ENCODE assay signal across 11 cellular contexts in the genomic region with DNA sequence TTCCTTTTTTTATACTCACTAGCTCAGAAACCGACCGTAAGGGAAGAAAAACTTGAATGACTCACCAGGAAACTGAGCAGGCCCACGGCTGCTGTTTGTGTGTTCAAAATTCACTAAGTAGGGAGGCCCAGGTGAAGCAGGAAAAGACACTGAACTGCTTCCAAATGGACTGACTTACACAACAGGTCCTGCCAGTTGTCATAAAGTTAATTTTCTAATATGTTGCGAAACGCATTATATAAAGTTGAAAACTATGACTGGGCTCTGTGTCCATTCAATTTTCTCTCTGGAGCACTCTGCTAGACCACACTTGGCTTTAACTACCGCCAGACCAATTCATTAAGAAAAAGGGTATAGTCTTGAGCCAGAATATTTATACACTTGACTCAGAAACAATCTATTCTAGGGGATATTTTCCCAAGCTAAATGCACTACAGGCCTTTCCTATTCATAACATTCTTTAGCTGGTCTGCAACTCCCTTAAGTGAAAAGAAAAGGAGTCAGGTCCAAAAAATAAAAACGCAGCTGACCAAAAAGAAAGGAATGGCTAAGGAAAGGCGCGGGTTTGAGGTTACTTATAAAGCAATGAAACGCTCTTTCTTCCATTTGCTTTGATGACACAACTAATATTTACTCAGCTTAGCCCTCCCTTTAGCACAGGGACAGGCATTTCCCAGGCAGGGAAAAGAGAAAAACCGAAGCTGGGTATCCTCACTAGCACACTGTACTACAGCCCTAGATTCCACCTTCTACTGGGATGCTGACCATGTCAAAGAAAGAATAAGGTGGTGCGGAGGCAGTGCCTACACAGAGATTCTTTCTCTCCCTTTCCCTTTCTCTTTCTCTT.
A peak's percentile ranks its signal among the peaks of the same experiment; 100 is the strongest.
DNase-seq lines count a peak whose midpoint lies in the region; FAIRE-seq and TF ChIP-seq lines count a peak whose summit lies in the region.
"Had no signal": no experiment of that assay in that cellular context is flagged by ENCODE, and none has a peak within 500 bp of the region (broad histone marks: within the 10 kb centered on the region; RNA-seq: fewer than 3 reads in every experiment).

No MANE protein-coding gene starts in this region.

- H3K27ac Mint-ChIP-seq in astrocyte (ENCODE audit: unreplicated experiment) (peak overlapping the region; percentile 66), chondrocyte (ENCODE audit: unreplicated experiment) (no peak overlapping the region)
- no peak overlapping the region for H3K27ac Mint-ChIP-seq in T-helper 2 cell treated with Interferon-gamma antibody and Interleukin-4, amounts not matched to agents 5 μg/mL and 100 μg/mL, for 36 hours
- H3K27ac Mint-ChIP-seq in activated naive CD4-positive, alpha-beta T cell treated with anti-CD3 and anti-CD28 coated beads, Interleukin-2, amount 10 ng/mL, durations not matched to agents 7 days and 5 days = no peak overlapping the region
- H3K27ac Mint-ChIP-seq: effector memory CD8-positive, alpha-beta T cell; nephron progenitor cell had no signal

- TF ChIP-seq CTCF in astrocyte (IDR thresholded peaks at IDR 0.05; ENCODE audit: insufficient read depth, low read depth, low read length) (no peak), keratinocyte (optimal IDR thresholded peaks at IDR 0.05 in 1 of 3, IDR thresholded peaks at IDR 0.05 in 1 of 3, conservative IDR thresholded peaks at IDR 0.05 in 1 of 3; ENCODE audit: extremely low read depth in 1 of 3, insufficient read depth in 2 of 3, low read length in 3 of 3) (no peak), chondrocyte (IDR thresholded peaks at IDR 0.05) (no peak)

- no peaks in the 10 kb centered on the region for H3K79me2 ChIP-seq in astrocyte (ENCODE audit: insufficient read depth, low read length)
- no peaks in the 10 kb centered on the region for H3K79me2 ChIP-seq in keratinocyte (ENCODE audit: control insufficient read depth, insufficient read depth, low read length)

- CTCF ChIA-PET in activated naive CD4-positive, alpha-beta T cell treated with anti-CD3 and anti-CD28 coated beads, Interleukin-2, amount 10 ng/mL, durations not matched to agents 7 days and 5 days (lab: Charles Lee) = no interaction called here

- H3K4me2 ChIP-seq in astrocyte (ENCODE audit: low read length) (peak overlapping the region; percentile 69), keratinocyte (ENCODE audit: control insufficient read depth, extremely low read depth, insufficient read depth, low read depth, low read length) (peak overlapping the region; percentile 55)

- H3K4me1 Mint-ChIP-seq in astrocyte (ENCODE audit: low read depth, unreplicated experiment) (peaks cover 19% of the 10 kb centered on the region), chondrocyte (ENCODE audit: low read depth) (no peaks in the 10 kb centered on the region)
- peaks cover 6% of the 10 kb centered on the region for H3K4me1 Mint-ChIP-seq in T-helper 2 cell treated with Interferon-gamma antibody and Interleukin-4, amounts not matched to agents 5 μg/mL and 100 μg/mL, for 36 hours (ENCODE audit: low read depth)
- peaks cover 7% of the 10 kb centered on the region for H3K4me1 Mint-ChIP-seq in activated naive CD4-positive, alpha-beta T cell treated with anti-CD3 and anti-CD28 coated beads, Interleukin-2, amount 10 ng/mL, durations not matched to agents 7 days and 5 days
- H3K4me1 Mint-ChIP-seq: nephron progenitor cell had no signal

- FAIRE-seq in astrocyte (lab: Jason Lieb, UNC) (no peak), keratinocyte (lab: Jason Lieb, UNC) (peak; percentile 94)

- no peaks in the 10 kb centered on the region for H3K27me3 Mint-ChIP-seq in astrocyte (ENCODE audit: low read depth, unreplicated experiment)
- no peaks in the 10 kb centered on the region for H3K27me3 Mint-ChIP-seq in T-helper 2 cell treated with Interferon-gamma antibody and Interleukin-4, amounts not matched to agents 5 μg/mL and 100 μg/mL, for 36 hours (ENCODE audit: low read depth)
- no peaks in the 10 kb centered on the region for H3K27me3 Mint-ChIP-seq in chondrocyte (ENCODE audit: low read depth)
- H3K27me3 Mint-ChIP-seq in activated naive CD4-positive, alpha-beta T cell treated with anti-CD3 and anti-CD28 coated beads, Interleukin-2, amount 10 ng/mL, durations not matched to agents 7 days and 5 days = no peaks in the 10 kb centered on the region
- H3K27me3 Mint-ChIP-seq: effector memory CD8-positive, alpha-beta T cell had no signal

- dilution Hi-C loops in keratinocyte (cut with MboI; ENCODE audit: extremely low pct_ligation_motif_present, low sequenced_read_pairs) = no loop called here

- H3K4me3 ChIP-seq in astrocyte (ENCODE audit: insufficient read depth, low read depth, low read length) (no peak overlapping the region), keratinocyte (ENCODE audit: control insufficient read depth in 2 of 3, extremely low read depth in 1 of 3, insufficient read depth in 2 of 3, low read depth in 1 of 3, low read length in 3 of 3) (no peak overlapping the region), subcutaneous abdominal adipose tissue (ENCODE audit: low read depth in 1 of 5, low read length in 5 of 5) (peak overlapping the region in 1 of 5 donors; percentile 13)

- no peaks in the 10 kb centered on the region for H3K9me1 ChIP-seq in keratinocyte (ENCODE audit: control insufficient read depth, extremely low read depth, insufficient read depth, low read length)

- H3K9me3 ChIP-seq in astrocyte (ENCODE audit: insufficient read depth, low read depth, low read length) (no peaks in the 10 kb centered on the region), keratinocyte (ENCODE audit: control insufficient read depth, low read depth, low read length) (no peaks in the 10 kb centered on the region), subcutaneous abdominal adipose tissue (ENCODE audit: control insufficient read depth in 5 of 5, low read length in 5 of 5) (no peaks in the 10 kb centered on the region)

- H4K20me1 ChIP-seq in astrocyte (ENCODE audit: insufficient read depth, low read length) (no peaks in the 10 kb centered on the region), keratinocyte (ENCODE audit: control insufficient read depth, extremely low read depth, insufficient read depth, low read length) (no peaks in the 10 kb centered on the region)

- DNase-seq in H4 (ENCODE audit: low spot score) (peak; percentile 36), astrocyte (ENCODE audit: low read depth) (peak; percentile 86), keratinocyte (ENCODE audit: low read depth, low spot score) (peak; percentile 60), NCI-H526 (lab: John Stamatoyannopoulos, UW) (no peak), chondrocyte (ENCODE audit: low spot score) (no peak)
- DNase-seq in T-helper 2 cell treated with Interferon-gamma antibody and Interleukin-4, amounts not matched to agents 5 μg/mL and 100 μg/mL, for 36 hours (ENCODE audit: low spot score) = no peak
- DNase-seq in activated naive CD4-positive, alpha-beta T cell treated with anti-CD3 and anti-CD28 coated beads, Interleukin-2, amount 10 ng/mL, durations not matched to agents 7 days and 5 days = no peak
- DNase-seq: activated T-cell treated with anti-CD3 and anti-CD28 coated beads, Interleukin-2, amount 50 U/mL, for 1 hour; effector memory CD8-positive, alpha-beta T cell; nephron progenitor cell had no signal

- H3K36me3 Mint-ChIP-seq in astrocyte (ENCODE audit: low read depth, unreplicated experiment) (no peaks in the 10 kb centered on the region), chondrocyte (ENCODE audit: low read depth) (no peaks in the 10 kb centered on the region)
- no peaks in the 10 kb centered on the region for H3K36me3 Mint-ChIP-seq in T-helper 2 cell treated with Interferon-gamma antibody and Interleukin-4, amounts not matched to agents 5 μg/mL and 100 μg/mL, for 36 hours (ENCODE audit: low read depth)
- H3K36me3 Mint-ChIP-seq in activated naive CD4-positive, alpha-beta T cell treated with anti-CD3 and anti-CD28 coated beads, Interleukin-2, amount 10 ng/mL, durations not matched to agents 7 days and 5 days = no peaks in the 10 kb centered on the region

- H3K9ac ChIP-seq in astrocyte (ENCODE audit: low read length) (peak overlapping the region; percentile 50), keratinocyte (ENCODE audit: control insufficient read depth, extremely low read depth, insufficient read depth, low read length) (no peak overlapping the region), subcutaneous abdominal adipose tissue (ENCODE audit: low read length in 5 of 5) (no peak overlapping the region)

- H3K27ac ChIP-seq in astrocyte (ENCODE audit: low read depth, low read length) (peak overlapping the region; percentile 73), keratinocyte (ENCODE audit: control insufficient read depth, insufficient read depth, low read length) (peak overlapping the region; percentile 25), subcutaneous abdominal adipose tissue (ENCODE audit: low read depth, low read length) (peak overlapping the region; percentile 51)

- H3K9me3 Mint-ChIP-seq in astrocyte (ENCODE audit: unreplicated experiment) (no peaks in the 10 kb centered on the region), chondrocyte (ENCODE audit: low read depth) (no peaks in the 10 kb centered on the region)
- H3K9me3 Mint-ChIP-seq in T-helper 2 cell treated with Interferon-gamma antibody and Interleukin-4, amounts not matched to agents 5 μg/mL and 100 μg/mL, for 36 hours = no peaks in the 10 kb centered on the region
- peaks cover 2% of the 10 kb centered on the region for H3K9me3 Mint-ChIP-seq in activated naive CD4-positive, alpha-beta T cell treated with anti-CD3 and anti-CD28 coated beads, Interleukin-2, amount 10 ng/mL, durations not matched to agents 7 days and 5 days
- H3K9me3 Mint-ChIP-seq: nephron progenitor cell had no signal

- H3K4me3 Mint-ChIP-seq in astrocyte (ENCODE audit: unreplicated experiment) (no peak overlapping the region), chondrocyte (ENCODE audit: unreplicated experiment) (no peak overlapping the region)
- no peak overlapping the region for H3K4me3 Mint-ChIP-seq in T-helper 2 cell treated with Interferon-gamma antibody and Interleukin-4, amounts not matched to agents 5 μg/mL and 100 μg/mL, for 36 hours
- H3K4me3 Mint-ChIP-seq in activated naive CD4-positive, alpha-beta T cell treated with anti-CD3 and anti-CD28 coated beads, Interleukin-2, amount 10 ng/mL, durations not matched to agents 7 days and 5 days = no peak overlapping the region
- H3K4me3 Mint-ChIP-seq: effector memory CD8-positive, alpha-beta T cell; nephron progenitor cell had no signal

- H3K4me1 ChIP-seq in astrocyte (ENCODE audit: insufficient read depth, low read length) = peaks cover 16% of the 10 kb centered on the region
- peaks cover 15% of the 10 kb centered on the region for H3K4me1 ChIP-seq in keratinocyte (ENCODE audit: control insufficient read depth, extremely low read depth, insufficient read depth, low read length)
- H3K4me1 ChIP-seq in subcutaneous abdominal adipose tissue (ENCODE audit: control insufficient read depth in 5 of 5, insufficient read depth in 5 of 5, low read length in 5 of 5) = peaks cover 0 to 11% (median 2%) of the 10 kb centered on the region in 5 donors

- H3K36me3 ChIP-seq in astrocyte (ENCODE audit: insufficient read depth, low read length) (no peaks in the 10 kb centered on the region), keratinocyte (ENCODE audit: control insufficient read depth in 2 of 2, extremely low read depth in 1 of 2, insufficient read depth in 2 of 2, low read length in 2 of 2) (no peaks in the 10 kb centered on the region), subcutaneous abdominal adipose tissue (ENCODE audit: control insufficient read depth in 5 of 5, insufficient read depth in 5 of 5, low read length in 5 of 5) (no peaks in the 10 kb centered on the region)

- peak overlapping the region; percentile 57 for H2AFZ ChIP-seq in astrocyte (ENCODE audit: low read depth, low read length)
- H2AFZ ChIP-seq in keratinocyte (ENCODE audit: control insufficient read depth, low read length) = peak overlapping the region; percentile 21

- no peaks in the 10 kb centered on the region for H3K27me3 ChIP-seq in astrocyte (ENCODE audit: insufficient read depth, low read length)
- H3K27me3 ChIP-seq in keratinocyte (ENCODE audit: control insufficient read depth, extremely low read depth, insufficient read depth, low read length) = no peaks in the 10 kb centered on the region
- peaks cover 0 to 3% (median 0%) of the 10 kb centered on the region in 5 donors for H3K27me3 ChIP-seq in subcutaneous abdominal adipose tissue (ENCODE audit: control insufficient read depth in 5 of 5, insufficient read depth in 4 of 5, low read length in 5 of 5)

Comparison
In these comparisons a context has a peak if more than half of its experiments do, and no peak if none do; other contexts are left out.
1. DNase-seq: peak in H4 (single experiment), astrocyte (single experiment) and keratinocyte (single experiment); none in T-helper 2 cell treated with Interferon-gamma antibody and Interleukin-4, amounts not matched to agents 5 μg/mL and 100 μg/mL, for 36 hours (single experiment), NCI-H526 (0 of 2), chondrocyte (single experiment) and activated naive CD4-positive, alpha-beta T cell treated with anti-CD3 and anti-CD28 coated beads, Interleukin-2, amount 10 ng/mL, durations not matched to agents 7 days and 5 days (single experiment).
2. Peak in every context shown above with its lines, with median percentiles within 50 percentile points of each other: H3K27ac ChIP-seq.